17 cellular contexts compared by ENCODE assay signal in genomic region chr6:153942361-153942760, GRCh38.
DNase-seq lines count a peak whose midpoint lies in the region; ATAC-seq and TF ChIP-seq lines count a peak whose summit lies in the region.
"Had no signal": no experiment of that assay in that cellular context is flagged by ENCODE, and none has a peak within 500 bp of the region (broad histone marks: within the 10 kb centered on the region; RNA-seq: fewer than 3 reads in every experiment).

No MANE protein-coding gene starts in this region.

- TF ChIP-seq CTCF in psoas muscle (IDR thresholded peaks at IDR 0.05), result no peak

- no peaks in the 10 kb centered on the region for H3K27me3 ChIP-seq in psoas muscle (ENCODE audit: insufficient read depth in 3 of 3, low read length in 2 of 3)

- no peak for DNase-seq in psoas muscle
- DNase-seq in amniotic stem cell (lab: John Stamatoyannopoulos, UW), result no peak
- no peak for DNase-seq in mucosa of gallbladder (ENCODE audit: low spot score)
- DNase-seq: COR-L47, DMS153, Kasumi-1, NCI-H187 treated with DMSO at 0.1 percent for 48 hours, NCI-H2171, NCI-H510A had no signal

- H3K36me3 ChIP-seq in psoas muscle (ENCODE audit: insufficient read depth in 1 of 2, low read depth in 1 of 2), result no peaks in the 10 kb centered on the region

- WGBS in psoas muscle, 3 donors, result 69 to 76% (median 72%) methylated on average over 1 of the region's 1 CpG

- no peak overlapping the region for H3K27ac ChIP-seq in psoas muscle
- H3K27ac ChIP-seq: A549 had no signal

- H3K9me3 ChIP-seq in psoas muscle, result no peaks in the 10 kb centered on the region
- H3K9me3 ChIP-seq: A549 had no signal

- intact Hi-C loops in psoas muscle (cut with DNase I), result no loop called here

- H3K4me1 ChIP-seq in psoas muscle, result no peaks in the 10 kb centered on the region
- H3K4me1 ChIP-seq: A549 had no signal

- no peak overlapping the region for H3K4me3 ChIP-seq in psoas muscle
- H3K4me3 ChIP-seq: A549 had no signal

- peak; percentile 41 for ATAC-seq in GM18508 (IDR thresholded peaks at IDR 0.05; ENCODE audit: insufficient read depth, unreplicated experiment)
- ATAC-seq in GM19463 (IDR thresholded peaks at IDR 0.05; ENCODE audit: unreplicated experiment), result peak; percentile 70
- peak; percentile 65 for ATAC-seq in HG02763 (IDR thresholded peaks at IDR 0.05; ENCODE audit: unreplicated experiment)
- ATAC-seq in HG03460 (IDR thresholded peaks at IDR 0.05; ENCODE audit: unreplicated experiment), result peak; percentile 73
- ATAC-seq in psoas muscle, result no peak
- ATAC-seq: A549, Panc1, Right ventricle myocardium inferior, SK-N-SH treated with all-trans-retinoic acid at 6 μM for 48 hours had no signal

Comparison
In these comparisons a context has a peak if more than half of its experiments do, and no peak if none do; other contexts are left out.
1. ATAC-seq: peak in GM18508 (single experiment), GM19463 (single experiment), HG02763 (single experiment) and HG03460 (single experiment); none in psoas muscle (0 of 4).